10 cellular contexts compared by ENCODE assay signal in the genomic region with DNA sequence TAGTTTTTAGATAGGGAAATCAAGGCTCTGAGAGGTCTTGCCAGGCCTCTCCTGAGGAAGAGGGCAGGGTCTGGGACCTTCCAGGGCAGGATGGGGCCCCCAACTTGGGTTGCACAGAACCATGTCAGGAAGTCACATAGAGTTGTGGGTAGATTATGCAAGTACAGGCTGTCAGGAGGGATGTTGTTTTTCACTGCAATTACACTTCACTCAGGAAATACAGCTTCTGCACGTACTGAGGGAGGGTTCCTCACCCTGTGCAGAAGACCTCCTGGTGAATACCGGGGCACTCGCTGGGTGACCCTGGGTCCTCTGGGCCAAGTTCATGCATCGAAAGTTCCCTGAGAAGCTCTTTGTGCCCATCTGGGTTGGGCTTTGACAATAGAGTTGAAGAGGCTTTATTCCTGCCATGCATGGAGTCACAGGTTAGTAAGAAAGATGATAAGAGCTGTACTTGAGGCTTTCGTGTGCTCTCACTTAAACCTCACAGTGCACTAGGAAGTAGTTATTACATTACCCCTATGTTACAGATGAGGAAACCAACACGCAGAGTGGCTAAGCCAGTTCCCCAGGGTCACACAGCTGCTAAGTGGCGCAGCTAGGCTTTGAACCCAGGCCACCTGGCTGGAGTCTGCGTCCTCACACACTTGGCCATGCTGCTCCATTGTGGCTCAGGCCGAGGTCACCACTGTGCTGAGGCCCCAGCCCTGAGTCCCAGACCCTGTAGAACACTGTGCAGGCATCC. TPM values are rescaled to one million over a fixed set of nuclear protein-coding genes. Genes with fewer than 3 reads are reported as not detected.
DNase-seq lines count a peak whose midpoint lies in the region; ATAC-seq lines count a peak whose summit lies in the region.
"Had no signal": no experiment of that assay in that cellular context is flagged by ENCODE, and none has a peak within 500 bp of the region (broad histone marks: within the 10 kb centered on the region; RNA-seq: fewer than 3 reads in every experiment).

No MANE protein-coding gene starts in this region.

- peak overlapping the region; percentile 49 to 88 (median 70); a peak in 21 of 22 replicates for H3K9ac ChIP-seq in BLaER1 treated with 17β-estradiol and CSF1 and Interleukin-3, amounts not matched to agents 10 nM and 100 nM

- H3K27ac ChIP-seq in BLaER1 treated with 17β-estradiol and CSF1 and Interleukin-3, amounts not matched to agents 10 nM and 100 nM, result peak overlapping the region; percentile 65 to 98 (median 85)

- H3K4me2 ChIP-seq in BLaER1 treated with 17β-estradiol and CSF1 and Interleukin-3, amounts not matched to agents 10 nM and 100 nM, result peak overlapping the region; percentile 73 to 92 (median 88)
- H3K4me2 ChIP-seq: smooth muscle cell had no signal

- no peaks in the 10 kb centered on the region for H3K36me3 Mint-ChIP-seq in IgD-negative memory B cell
- H3K36me3 Mint-ChIP-seq in activated T-helper 17 cell treated with anti-CD3 and anti-CD28 coated beads, Interleukin-2, amount 50 U/mL, for 72 hours (ENCODE audit: low read depth), result peaks cover 4% of the 10 kb centered on the region

- DNase-seq in medulla oblongata (ENCODE audit: extremely low spot score) (peak; percentile 38), DMS153 treated with DMSO at 0.1 percent for 48 hours (lab: John Stamatoyannopoulos, UW; ENCODE audit: unreplicated experiment) (no peak), OCI-M2 (lab: John Stamatoyannopoulos, UW; ENCODE audit: unreplicated experiment) (no peak), AG20443 (ENCODE audit: low spot score) (no peak), amniotic stem cell (lab: John Stamatoyannopoulos, UW) (no peak)
- DNase-seq: Caco-2 had no signal

- peaks cover 5 to 12% (median 10%) of the 10 kb centered on the region in 11 experiments; a peak in 18 of 22 replicates for H3K9me3 ChIP-seq in BLaER1 treated with 17β-estradiol and CSF1 and Interleukin-3, amounts not matched to agents 10 nM and 100 nM (replicated peaks in 1 of 11)

- H3K4me3 ChIP-seq in BLaER1 treated with 17β-estradiol and CSF1 and Interleukin-3, amounts not matched to agents 10 nM and 100 nM, result peak overlapping the region in 5 of 10 experiments; percentile 6 to 52 (median 23); a peak in 9 of 20 replicates
- H3K4me3 ChIP-seq: smooth muscle cell had no signal

- H3K4me1 ChIP-seq in BLaER1 treated with 17β-estradiol and CSF1 and Interleukin-3, amounts not matched to agents 10 nM and 100 nM, result peaks cover 91 to 100% (median 97%) of the 10 kb centered on the region in 10 experiments

- peaks cover 2% of the 10 kb centered on the region for H3K27me3 Mint-ChIP-seq in IgD-negative memory B cell
- no peaks in the 10 kb centered on the region for H3K27me3 Mint-ChIP-seq in activated T-helper 17 cell treated with anti-CD3 and anti-CD28 coated beads, Interleukin-2, amount 50 U/mL, for 72 hours

- peak overlapping the region; percentile 63 to 91 (median 71) for H3K4me3 Mint-ChIP-seq in IgD-negative memory B cell
- H3K4me3 Mint-ChIP-seq in activated T-helper 17 cell treated with anti-CD3 and anti-CD28 coated beads, Interleukin-2, amount 50 U/mL, for 72 hours, result peak overlapping the region; percentile 69

- peaks cover 55 to 79% (median 68%) of the 10 kb centered on the region in 3 donors for H3K4me1 Mint-ChIP-seq in IgD-negative memory B cell
- peaks cover 61% of the 10 kb centered on the region for H3K4me1 Mint-ChIP-seq in activated T-helper 17 cell treated with anti-CD3 and anti-CD28 coated beads, Interleukin-2, amount 50 U/mL, for 72 hours

- H3K36me3 ChIP-seq in BLaER1 treated with 17β-estradiol and CSF1 and Interleukin-3, amounts not matched to agents 10 nM and 100 nM, result peaks cover 0 to 6% (median 0%) of the 10 kb centered on the region in 11 experiments; a peak in 1 of 22 replicates

- peak overlapping the region; percentile 78 to 97 (median 81) for H3K27ac Mint-ChIP-seq in IgD-negative memory B cell
- H3K27ac Mint-ChIP-seq in activated T-helper 17 cell treated with anti-CD3 and anti-CD28 coated beads, Interleukin-2, amount 50 U/mL, for 72 hours, result peak overlapping the region; percentile 86

- ATAC-seq in activated T-helper 17 cell treated with anti-CD3 and anti-CD28 coated beads, Interleukin-2, amount 50 U/mL, for 72 hours (replicated peaks), result peak; percentile 62

- no peaks in the 10 kb centered on the region for H3K27me3 ChIP-seq in BLaER1 treated with 17β-estradiol and CSF1 and Interleukin-3, amounts not matched to agents 10 nM and 100 nM

- no peaks in the 10 kb centered on the region for H4K20me1 ChIP-seq in BLaER1 treated with 17β-estradiol and CSF1 and Interleukin-3, amounts not matched to agents 10 nM and 100 nM

- H3K9me3 Mint-ChIP-seq in IgD-negative memory B cell, result peaks cover 0 to 2% (median 0%) of the 10 kb centered on the region in 3 donors
- H3K9me3 Mint-ChIP-seq in activated T-helper 17 cell treated with anti-CD3 and anti-CD28 coated beads, Interleukin-2, amount 50 U/mL, for 72 hours, result peaks cover 3% of the 10 kb centered on the region

RNA-seq across cellular contexts. Expression of gene TNFRSF1B, which starts 16.2 kb away (rescaled TPM):
- 117 TPM for polyA plus RNA-seq in IgD-negative memory B cell
- 100 to 1,000 TPM; 291 to 379 TPM for total RNA-seq in activated T-helper 17 cell treated with anti-CD3 and anti-CD28 coated beads, Interleukin-2, amount 50 U/mL, for 72 hours
